In genomic region chr2:28174211-28174610, GRCh38 we compare ENCODE assay signal across 15 cellular contexts.
"Had no signal": no experiment of that assay in that cellular context is flagged by ENCODE, and none has a peak within 500 bp of the region (broad histone marks: within the 10 kb centered on the region; RNA-seq: fewer than 3 reads in every experiment).

No MANE protein-coding gene starts in this region.

- ATAC-seq: foreskin keratinocyte; gastroesophageal sphincter; left cardiac atrium; left lung; lower lobe of right lung; naive thymus-derived CD4-positive, alpha-beta T cell had no signal

- H3K4me1 ChIP-seq: colonic mucosa, esophagus muscularis mucosa, gastroesophageal sphincter, left lung, lower lobe of right lung had no signal

- H3K4me3 ChIP-seq: colonic mucosa, esophagus muscularis mucosa, gastroesophageal sphincter, heart left ventricle, left lung, lower lobe of right lung had no signal

- H3K27ac ChIP-seq: colonic mucosa, esophagus muscularis mucosa, foreskin keratinocyte, gastroesophageal sphincter, heart left ventricle, left lung, lower lobe of right lung had no signal

- DNase-seq: colonic mucosa; cortex of kidney; effector CD8-positive, alpha-beta T cell; foreskin keratinocyte; heart left ventricle; hippocampal formation; left cardiac atrium; left lung; left ventricle myocardium superior; lower lobe of right lung; mesendoderm; midbrain; naive thymus-derived CD4-positive, alpha-beta T cell had no signal

- H3K9me3 ChIP-seq: colonic mucosa had no signal

- H3K27me3 ChIP-seq: colonic mucosa, esophagus muscularis mucosa, foreskin keratinocyte, gastroesophageal sphincter, heart left ventricle, left lung had no signal

- H3K36me3 ChIP-seq: colonic mucosa, heart left ventricle, lower lobe of right lung had no signal
